In genomic region chr18:49843131-49843530, GRCh38 we compare ENCODE assay signal across 30 cellular contexts.
"Had no signal": no experiment of that assay in that cellular context is flagged by ENCODE, and none has a peak within 500 bp of the region (broad histone marks: within the 10 kb centered on the region; RNA-seq: fewer than 3 reads in every experiment).

No MANE protein-coding gene starts in this region.

- H3K4me3 ChIP-seq: ascending aorta, PC-9 had no signal

- H3K27ac ChIP-seq: ascending aorta, PC-9, RWPE1, VCaP had no signal

- H3K4me1 ChIP-seq: ascending aorta had no signal

- H2AFZ ChIP-seq: PC-9 had no signal

- H3K36me3 ChIP-seq: ascending aorta had no signal

- H3K9me3 ChIP-seq: ascending aorta had no signal

- H3K4me2 ChIP-seq: PC-9 had no signal

- DNase-seq: activated B cell treated with CpG ODN at 0.5 μM for 24 hours; activated CD4-positive, alpha-beta T cell treated with anti-CD3 and anti-CD28 coated beads, Interleukin-2, amount 10 ng/mL, durations not matched to agents 24 days and 14 days; activated CD4-positive, alpha-beta T cell treated with anti-CD3 and anti-CD28 coated beads, Interleukin-2, amount 50 U/mL, for 4 hours; activated CD8-positive, alpha-beta T cell treated with anti-CD3 and anti-CD28 coated beads for 36 hours; activated effector memory CD4-positive, alpha-beta T cell treated with anti-CD3 and anti-CD28 coated beads, Interleukin-2, amount 50 U/mL, for 16 hours; activated naive CD4-positive, alpha-beta T cell; activated naive CD8-positive, alpha-beta T cell treated with anti-CD3 and anti-CD28 coated beads, Interleukin-2, amount 10 ng/mL, durations not matched to agents 7 days and 5 days; activated T-cell treated with anti-CD3 and anti-CD28 coated beads, Interleukin-2, amount 50 U/mL, for 1 hour; activated T-cell treated with anti-CD3 and anti-CD28 coated beads, Interleukin-2, amount 50 U/mL, for 72 hours; KG1; NCI-H1092 treated with DMSO at 0.1 percent for 48 hours; NCI-H1417; NCI-H146; NCI-H187 treated with DMSO at 0.1 percent for 48 hours; NCI-H2081; NCI-H2171 treated with DMSO at 0.1 percent for 48 hours; NCI-H345; NCI-H524 treated with DMSO at 0.1 percent for 48 hours; PC-9; SIG-M5; SW 1271; T-helper 1 cell; T-helper 2 cell; T-helper 9 cell had no signal

- H3K27me3 ChIP-seq: ascending aorta had no signal

- FAIRE-seq: RCC 7860 had no signal

- ATAC-seq: activated CD8-positive, alpha-beta T cell treated with anti-CD3 and anti-CD28 coated beads for 36 hours; activated T-cell treated with anti-CD3 and anti-CD28 coated beads, Interleukin-2, amount 50 U/mL, for 72 hours; activated T-helper 17 cell treated with anti-CD3 and anti-CD28 coated beads, Interleukin-2, amount 50 U/mL, for 72 hours; Right ventricle myocardium inferior had no signal
